1 cellular context compared by ENCODE assay signal in genomic region chr2:111912547-111912946, GRCh38.
TF ChIP-seq lines count a peak whose summit lies in the region.

No MANE protein-coding gene starts in this region.

TF ChIP-seq in K562, 482 proteins besides CTCF, POLR2A, EP300 and RAD21 (continued from another document):
- TF ChIP-seq CEBPG (CRISPR knock-in tag; IDR thresholded peaks at IDR 0.05) (no peak), CEBPG (tag; conservative IDR thresholded peaks at IDR 0.05 in 1 of 2, IDR thresholded peaks at IDR 0.05 in 1 of 2) (peak; percentile 55 to 66; a peak in 3 of 4 replicates), TRIM24 (IDR thresholded peaks at IDR 0.05) (peak in 1 of 2 experiments; percentile 18; a peak in 1 of 4 replicates), OTX1 (CRISPR knock-in tag; IDR thresholded peaks at IDR 0.05) (no peak), ZNF668 (CRISPR knock-in tag; IDR thresholded peaks at IDR 0.05) (no peak), ATF3 (IDR thresholded peaks at IDR 0.05) (peak; percentile 56; the same call in 1 of the 2 replicates), ATF3 (CRISPR knock-in tag; conservative IDR thresholded peaks at IDR 0.05) (no peak)
